ENCODE assay signal across 14 cellular contexts in genomic region chr17:77476498-77476897, GRCh38.
DNase-seq lines count a peak whose midpoint lies in the region; ATAC-seq and TF ChIP-seq lines count a peak whose summit lies in the region.
"Had no signal": no experiment of that assay in that cellular context is flagged by ENCODE, and none has a peak within 500 bp of the region (broad histone marks: within the 10 kb centered on the region; RNA-seq: fewer than 3 reads in every experiment).

No MANE protein-coding gene starts in this region.

- H3K9me2 ChIP-seq in OCI-LY1 (ENCODE audit: low read depth, low read length) = no peaks in the 10 kb centered on the region

- peak overlapping the region; percentile 72 for H3K27ac ChIP-seq in ACC112 (ENCODE audit: low read depth, low read length)
- H3K27ac ChIP-seq in OCI-LY1 (ENCODE audit: low read depth, low read length, poor library complexity, severe bottlenecking) = peak overlapping the region; percentile 99
- H3K27ac ChIP-seq in epithelial cell of prostate = peak overlapping the region; percentile 82
- no peak overlapping the region for H3K27ac ChIP-seq in neuronal stem cell (replicated peaks; ENCODE audit: low read length)
- H3K27ac ChIP-seq: C4-2B had no signal

- H3K14ac ChIP-seq in neuronal stem cell (ENCODE audit: low read length) = no peak overlapping the region

- H3K4me3 ChIP-seq in ACC112 (ENCODE audit: low read depth, low read length) (peak overlapping the region; percentile 2; the same call in 1 of the 2 replicates), OCI-LY1 (ENCODE audit: low read depth, low read length, poor library complexity, severe bottlenecking) (peak overlapping the region; percentile 49), neuronal stem cell (ENCODE audit: low read length in 2 of 2) (no peak overlapping the region)

- H2BK120ac ChIP-seq in neuronal stem cell (ENCODE audit: low read depth, low read length) = no peak overlapping the region

- H3K79me1 ChIP-seq in neuronal stem cell (ENCODE audit: low read depth, low read length) = peaks cover 35% of the 10 kb centered on the region

- ATAC-seq in GM19324 (IDR thresholded peaks at IDR 0.05; ENCODE audit: low FRiP score, unreplicated experiment) = no peak
- no peak for ATAC-seq in GM18502 (IDR thresholded peaks at IDR 0.05; ENCODE audit: poor library complexity, unreplicated experiment)
- no peak for ATAC-seq in omental fat pad (ENCODE audit: low FRiP score)

- no peak overlapping the region for H2BK15ac ChIP-seq in neuronal stem cell (ENCODE audit: low read length)

- no peak overlapping the region for H2AK5ac ChIP-seq in neuronal stem cell (ENCODE audit: low read depth, low read length)

- DNase-seq in epithelial cell of prostate (ENCODE audit: low read depth, low spot score) = no peak
- DNase-seq in neuronal stem cell (ENCODE audit: low spot score) = no peak
- DNase-seq in NCI-H146 treated with DMSO at 0.1 percent for 48 hours (lab: John Stamatoyannopoulos, UW; ENCODE audit: unreplicated experiment) = no peak
- no peak for DNase-seq in omental fat pad (ENCODE audit: low spot score)
- DNase-seq: activated CD4-positive, alpha-beta T cell treated with anti-CD3 and anti-CD28 coated beads, Interleukin-2, amount 50 U/mL, for 48 hours; cortex of kidney; GOT3; NCI-H1105; OCI-M1 had no signal

- H3K79me2 ChIP-seq in ACC112 (ENCODE audit: control insufficient read depth, insufficient read depth, low read length, unreplicated experiment) = peaks cover 84% of the 10 kb centered on the region
- H3K79me2 ChIP-seq in OCI-LY1 (ENCODE audit: insufficient read depth, low read length) = peaks cover 99% of the 10 kb centered on the region

- H4K91ac ChIP-seq in neuronal stem cell (ENCODE audit: low read depth, low read length, poor library complexity) = no peak overlapping the region

- H3K4me2 ChIP-seq in OCI-LY1 (ENCODE audit: low read length) (peak overlapping the region; percentile 76), neuronal stem cell (ENCODE audit: insufficient read depth, low read length, poor library complexity, severe bottlenecking) (no peak overlapping the region)

- H3K23ac ChIP-seq in neuronal stem cell (ENCODE audit: low read depth, low read length, poor library complexity) = peak overlapping the region; percentile 8

- no peak overlapping the region for H3K4ac ChIP-seq in neuronal stem cell (ENCODE audit: low read length)

- peak overlapping the region; percentile 76 for H3K9ac ChIP-seq in OCI-LY1 (ENCODE audit: low read length)
- no peak overlapping the region for H3K9ac ChIP-seq in neuronal stem cell (ENCODE audit: low read depth, low read length, poor library complexity)

- TF ChIP-seq CTCF in OCI-LY1 (IDR thresholded peaks at IDR 0.05; ENCODE audit: low read length) (no peak), omental fat pad (IDR thresholded peaks at IDR 0.05) (no peak)

- H2AFZ ChIP-seq in ACC112 (ENCODE audit: low read length, unreplicated experiment) (no peak overlapping the region), OCI-LY1 (ENCODE audit: low read length) (no peak overlapping the region), neuronal stem cell (ENCODE audit: low read length) (no peak overlapping the region)

- no peaks in the 10 kb centered on the region for H4K20me1 ChIP-seq in OCI-LY1 (ENCODE audit: insufficient read depth, low read length)

- H3K9me3 ChIP-seq in OCI-LY1 (ENCODE audit: low read length) (no peaks in the 10 kb centered on the region), neuronal stem cell (replicated peaks in 1 of 2; ENCODE audit: control insufficient read depth in 2 of 2, insufficient read depth in 1 of 2, low read depth in 1 of 2, low read length in 2 of 2) (no peaks in the 10 kb centered on the region)

- H4K8ac ChIP-seq in neuronal stem cell (ENCODE audit: low read depth, low read length) = peak overlapping the region; percentile 52

- H3K27me3 ChIP-seq in ACC112 (ENCODE audit: insufficient read depth, low read length) (no peaks in the 10 kb centered on the region), OCI-LY1 (ENCODE audit: insufficient read depth, low read length) (no peaks in the 10 kb centered on the region), neuronal stem cell (ENCODE audit: control insufficient read depth in 3 of 3, insufficient read depth in 3 of 3, low read depth in 1 of 3, low read length in 3 of 3) (no peaks in the 10 kb centered on the region)

- H3K36me3 ChIP-seq in ACC112 (ENCODE audit: insufficient read depth, low read length) (no peaks in the 10 kb centered on the region), OCI-LY1 (ENCODE audit: insufficient read depth, low read length) (peaks cover 84% of the 10 kb centered on the region), neuronal stem cell (replicated peaks in 1 of 2; ENCODE audit: control insufficient read depth in 2 of 2, insufficient read depth in 2 of 2, low read length in 2 of 2) (peaks cover 2 to 50% of the 10 kb centered on the region in 2 donors)

- H3F3A ChIP-seq in OCI-LY1 (ENCODE audit: insufficient read depth, low read length) = peaks cover 5% of the 10 kb centered on the region; the same call in 1 of the 2 replicates

- H3K4me1 ChIP-seq in ACC112 (ENCODE audit: control insufficient read depth, insufficient read depth, low read length, unreplicated experiment) (peaks cover 60% of the 10 kb centered on the region), OCI-LY1 (ENCODE audit: insufficient read depth, low read length, severe bottlenecking) (peaks cover 90% of the 10 kb centered on the region), neuronal stem cell (ENCODE audit: control insufficient read depth in 2 of 2, insufficient read depth in 1 of 2, low read depth in 1 of 2, low read length in 2 of 2) (peaks cover 46 to 59% of the 10 kb centered on the region in 2 donors)

- H2BK5ac ChIP-seq in neuronal stem cell (ENCODE audit: low read length) = no peak overlapping the region

- peak overlapping the region; percentile 30 for H3K18ac ChIP-seq in neuronal stem cell (ENCODE audit: low read length)

- no CpG with 5 or more reads among the region's 8 CpGs for WGBS in neuronal stem cell (ENCODE audit: extremely low coverage in 2 of 2, insufficient read length in 2 of 2, insufficient replicate concordance in 1 of 2), 2 donors

- H2BK12ac ChIP-seq in neuronal stem cell (ENCODE audit: low read length) = no peak overlapping the region

Comparison
In these comparisons a context has a peak if more than half of its experiments do, and no peak if none do; other contexts are left out.
1. H3K4me3 ChIP-seq: peak in ACC112 (single experiment) and OCI-LY1 (single experiment); none in neuronal stem cell (0 of 2).